Comparison of ENCODE assay signal across 8 cellular contexts in the genomic region with DNA sequence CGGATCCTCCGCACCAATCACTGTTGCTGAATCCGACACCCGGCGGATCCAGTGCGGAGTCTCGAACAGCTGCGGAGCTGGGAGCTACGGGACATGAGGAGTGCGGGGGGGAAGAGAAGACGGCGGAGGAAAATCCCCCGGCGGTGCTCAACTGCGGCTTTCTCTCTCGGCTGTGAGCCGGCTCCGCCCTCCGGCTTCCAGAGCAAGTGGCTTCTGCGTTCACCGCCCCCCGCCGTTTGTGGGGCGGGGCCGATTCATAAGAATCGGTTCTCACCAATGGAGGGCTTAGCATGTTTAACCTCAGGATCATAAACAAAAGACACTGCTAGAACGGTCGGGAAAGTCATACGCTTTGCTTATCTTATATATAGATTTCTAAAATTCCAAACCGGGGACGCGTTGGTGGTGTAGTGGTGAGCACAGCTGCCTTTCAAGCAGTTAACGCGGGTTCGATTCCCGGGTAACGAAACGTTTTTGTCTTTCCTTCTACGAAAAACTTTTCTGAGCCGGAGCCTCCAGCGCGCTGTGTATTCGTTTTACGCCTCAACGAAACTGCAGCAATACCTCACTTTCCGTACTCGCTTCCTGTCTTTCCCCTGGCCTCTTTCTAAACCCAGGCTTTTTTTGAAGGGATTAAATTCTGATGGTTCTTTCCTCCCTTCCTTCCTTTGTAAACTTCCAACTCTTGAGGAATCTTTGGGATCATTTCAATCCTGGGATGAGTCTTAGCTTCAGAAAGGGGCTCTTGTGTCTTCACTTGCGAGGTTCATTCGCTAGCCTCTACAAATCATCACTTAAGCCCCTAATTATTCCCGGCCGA. TPM values are rescaled to one million over a fixed set of nuclear protein-coding genes. Genes with fewer than 3 reads are reported as not detected.
DNase-seq lines count a peak whose midpoint lies in the region; ATAC-seq and TF ChIP-seq lines count a peak whose summit lies in the region.
"Not testable (repeated sequence)": the region's sequence is repeated elsewhere in the genome, so short reads cannot be mapped to it uniquely, and the experiment has no call there.

No MANE protein-coding gene starts in this region.

- peak; percentile 97 for DNase-seq in GM12865 (ENCODE audit: low read depth)
- peak; percentile 64 for DNase-seq in NCI-H128 (lab: John Stamatoyannopoulos, UW; ENCODE audit: unreplicated experiment)
- peak; percentile 94 for DNase-seq in T follicular helper cell (ENCODE audit: low read depth)
- peak; percentile 97 for DNase-seq in amniotic epithelial cell (ENCODE audit: low read depth)
- peak; percentile 93 for DNase-seq in cardiac septum (ENCODE audit: low spot score)
- peak; percentile 91 to 97 (median 96) for DNase-seq in ovary
- peak; percentile 87 for DNase-seq in thoracic aorta (ENCODE audit: low spot score)

- H3K4me1 ChIP-seq in ovary (ENCODE audit: insufficient read depth); thoracic aorta (ENCODE audit: control insufficient read depth in 1 of 2, low read depth in 2 of 2): not testable (repeated sequence)

- H3K36me3 ChIP-seq in ovary, thoracic aorta: not testable (repeated sequence)

- peak; percentile 14 for TF ChIP-seq POLR2A in ovary (IDR thresholded peaks at IDR 0.05)

- peak overlapping the region; percentile 70 for H3K4me3 ChIP-seq in GM12865 (ENCODE audit: low read depth, low read length)
- H3K4me3 ChIP-seq in ovary, result peak overlapping the region; percentile 46
- peak overlapping the region; percentile 72 for H3K4me3 ChIP-seq in thoracic aorta

- not testable (repeated sequence) for H3K9me3 ChIP-seq in ovary, thoracic aorta

- intact Hi-C loops in cardiac septum (cut with DNase I), result not testable (repeated sequence)
- intact Hi-C loops in ovary (cut with DNase I), result loop anchor here in 1 of 4 donors (10.0 kb wide), 1 partner anchor 218 kb away; no protein-coding TSS in a partner anchor

- peak; percentile 91 for ATAC-seq in HG02678 (IDR thresholded peaks at IDR 0.05; ENCODE audit: unreplicated experiment)
- ATAC-seq in thoracic aorta (ENCODE audit: insufficient number of reproducible peaks, low FRiP score, low read depth), result peak; percentile 82

- TF ChIP-seq EP300 in ovary (IDR thresholded peaks at IDR 0.05), result not testable (repeated sequence)

- peak overlapping the region; percentile 87 to 90 for H3K27ac ChIP-seq in ovary
- peak overlapping the region; percentile 72 to 85 for H3K27ac ChIP-seq in thoracic aorta

- 0 to 1% (median 1%) methylated on average over 49 to 51 of the region's 51 CpGs for WGBS in ovary, 3 donors

- H3K27me3 ChIP-seq in ovary; thoracic aorta (replicated peaks; ENCODE audit: insufficient read depth): not testable (repeated sequence)

- TF ChIP-seq CTCF in GM12865 (IDR thresholded peaks at IDR 0.05; ENCODE audit: insufficient read depth, low read depth, low read length, missing control alignments); ovary (IDR thresholded peaks at IDR 0.05); thoracic aorta (IDR thresholded peaks at IDR 0.05): not testable (repeated sequence)

RNA-seq across cellular contexts. Expression of a gene that starts 18.4 kb away (rescaled TPM):
- total RNA-seq in cardiac septum, result 8.4 TPM
- 1 to 10 TPM in 2 of 7 donors, under 1 TPM in 4, not detected in 1; 0.53 to 1.6 (median 0.92) TPM for total RNA-seq in ovary
- polyA plus RNA-seq in ovary, result 1 to 10 TPM in 1 of 2 donors, under 1 TPM in 1; 0.19 to 6.4 TPM
- total RNA-seq in thoracic aorta, result 1 to 10 TPM; 2.7 to 4.6 TPM

RNA-seq across cellular contexts. Expression of a gene that starts 50.4 kb away (rescaled TPM):
- total RNA-seq in cardiac septum, result 5.6 TPM
- total RNA-seq in ovary, result 10 to 100 TPM in 1 of 7 donors, 1 to 10 TPM in 5, under 1 TPM in 1; 0.89 to 14.3 (median 4.2) TPM
- 10 to 100 TPM in 1 of 2 donors, 1 to 10 TPM in 1; 3.8 to 31.7 TPM for polyA plus RNA-seq in ovary
- 10 to 100 TPM; 20.2 to 65.9 TPM for total RNA-seq in thoracic aorta

Comparison
In these comparisons a context has a peak if more than half of its experiments do, and no peak if none do; other contexts are left out.
1. Peak in every context shown above with its lines: DNase-seq, ATAC-seq, H3K4me3 ChIP-seq and H3K27ac ChIP-seq.